ENCODE assay signal across 14 cellular contexts in genomic region chr7:75881436-75882095, GRCh38. TPM values are rescaled to one million over a fixed set of nuclear protein-coding genes. Genes with fewer than 3 reads are reported as not detected.
DNase-seq lines count a peak whose midpoint lies in the region; ATAC-seq and TF ChIP-seq lines count a peak whose summit lies in the region.
"Had no signal": no experiment of that assay in that cellular context is flagged by ENCODE, and none has a peak within 500 bp of the region (broad histone marks: within the 10 kb centered on the region; RNA-seq: fewer than 3 reads in every experiment).

No MANE protein-coding gene starts in this region.

- no peak for ATAC-seq in activated naive CD4-positive, alpha-beta T cell treated with anti-CD3 and anti-CD28 coated beads, Interleukin-2, amount 50 U/mL, for 72 hours
- no peak for ATAC-seq in foreskin keratinocyte
- ATAC-seq: activated CD8-positive, alpha-beta T cell treated with anti-CD3 and anti-CD28 coated beads, Interleukin-2, amount 10 ng/mL, durations not matched to agents 7 days and 5 days had no signal

- no peaks in the 10 kb centered on the region for H3K9me3 Mint-ChIP-seq in activated naive CD4-positive, alpha-beta T cell treated with anti-CD3 and anti-CD28 coated beads for 36 hours
- H3K9me3 Mint-ChIP-seq in activated naive CD4-positive, alpha-beta T cell treated with anti-CD3 and anti-CD28 coated beads, Interleukin-2, amount 50 U/mL, for 72 hours = no peaks in the 10 kb centered on the region
- no peaks in the 10 kb centered on the region for H3K9me3 Mint-ChIP-seq in progenitor cell of endocrine pancreas (ENCODE audit: low read depth)
- H3K9me3 Mint-ChIP-seq: central memory CD8-positive, alpha-beta T cell had no signal

- H3K27ac Mint-ChIP-seq in activated naive CD4-positive, alpha-beta T cell treated with anti-CD3 and anti-CD28 coated beads for 36 hours = peak overlapping the region; percentile 5
- peak overlapping the region in 1 of 2 donors; percentile 23 for H3K27ac Mint-ChIP-seq in activated naive CD4-positive, alpha-beta T cell treated with anti-CD3 and anti-CD28 coated beads, Interleukin-2, amount 50 U/mL, for 72 hours
- H3K27ac Mint-ChIP-seq in progenitor cell of endocrine pancreas = no peak overlapping the region
- H3K27ac Mint-ChIP-seq: activated CD8-positive, alpha-beta T cell treated with anti-CD3 and anti-CD28 coated beads, Interleukin-2, amount 10 ng/mL, durations not matched to agents 7 days and 5 days had no signal

- intact Hi-C loops in activated naive CD4-positive, alpha-beta T cell treated with anti-CD3 and anti-CD28 coated beads for 36 hours (cut with micrococcal nuclease) = no loop called here

- peaks cover 5% of the 10 kb centered on the region for H3K4me1 ChIP-seq in foreskin keratinocyte

- TF ChIP-seq CTCF in progenitor cell of endocrine pancreas (IDR thresholded peaks at IDR 0.05; ENCODE audit: unreplicated experiment) (no peak), foreskin keratinocyte (conservative IDR thresholded peaks at IDR 0.05) (no peak)

- CTCF ChIA-PET in activated naive CD4-positive, alpha-beta T cell treated with anti-CD3 and anti-CD28 coated beads for 36 hours (lab: Charles Lee) = interaction anchor here (1.2 to 1.6 kb wide), 2 partner anchors 10 to 11 kb away, joined by 3 to 6 read pairs; no protein-coding TSS in a partner anchor

- peaks cover 31% of the 10 kb centered on the region for H3K4me1 Mint-ChIP-seq in activated naive CD4-positive, alpha-beta T cell treated with anti-CD3 and anti-CD28 coated beads for 36 hours (ENCODE audit: low read depth)
- H3K4me1 Mint-ChIP-seq in progenitor cell of endocrine pancreas (ENCODE audit: low read depth) = peaks cover 17% of the 10 kb centered on the region

- H3K27ac ChIP-seq in foreskin keratinocyte = no peak overlapping the region
- H3K27ac ChIP-seq: SJCRH30 had no signal

- H3K27me3 Mint-ChIP-seq in activated naive CD4-positive, alpha-beta T cell treated with anti-CD3 and anti-CD28 coated beads for 36 hours (ENCODE audit: low read depth) = no peaks in the 10 kb centered on the region
- no peaks in the 10 kb centered on the region for H3K27me3 Mint-ChIP-seq in progenitor cell of endocrine pancreas
- H3K27me3 Mint-ChIP-seq: central memory CD8-positive, alpha-beta T cell had no signal

- no peaks in the 10 kb centered on the region for H3K27me3 ChIP-seq in foreskin keratinocyte
- H3K27me3 ChIP-seq: SJCRH30 had no signal

- peaks cover 17% of the 10 kb centered on the region for H3K36me3 Mint-ChIP-seq in activated naive CD4-positive, alpha-beta T cell treated with anti-CD3 and anti-CD28 coated beads for 36 hours (ENCODE audit: low read depth)
- peaks cover 16 to 18% of the 10 kb centered on the region in 2 donors for H3K36me3 Mint-ChIP-seq in activated naive CD4-positive, alpha-beta T cell treated with anti-CD3 and anti-CD28 coated beads, Interleukin-2, amount 50 U/mL, for 72 hours
- H3K36me3 Mint-ChIP-seq in progenitor cell of endocrine pancreas (ENCODE audit: insufficient read depth) = peaks cover 13% of the 10 kb centered on the region

- no peak for DNase-seq in activated naive CD4-positive, alpha-beta T cell treated with anti-CD3 and anti-CD28 coated beads for 36 hours
- DNase-seq in activated naive CD4-positive, alpha-beta T cell treated with anti-CD3 and anti-CD28 coated beads, Interleukin-2, amount 50 U/mL, for 72 hours (ENCODE audit: low spot score in 2 of 2) = no peak
- DNase-seq in amniotic epithelial cell (ENCODE audit: low read depth) (peak; percentile 37), iPS-NIHi7 (ENCODE audit: extremely low spot score) (peak; percentile 38), progenitor cell of endocrine pancreas (ENCODE audit: low spot score, unreplicated experiment) (no peak), inferior parietal cortex (ENCODE audit: extremely low spot score) (no peak), foreskin keratinocyte (no peak), GM19238 (ENCODE audit: insufficient read length, low spot score) (no peak)
- DNase-seq: activated CD8-positive, alpha-beta T cell treated with anti-CD3 and anti-CD28 coated beads, Interleukin-2, amount 10 ng/mL, durations not matched to agents 7 days and 5 days; activated gamma-delta T cell treated with Interleukin-2 at 50 U/mL for 16 hours; NCI-H1105; NCI-H2227 treated with DMSO at 0.1 percent for 48 hours; SJCRH30 had no signal

- no peak overlapping the region for H3K4me3 Mint-ChIP-seq in activated naive CD4-positive, alpha-beta T cell treated with anti-CD3 and anti-CD28 coated beads for 36 hours
- peak overlapping the region; percentile 29 for H3K4me3 Mint-ChIP-seq in progenitor cell of endocrine pancreas (ENCODE audit: low read depth)
- H3K4me3 Mint-ChIP-seq: activated CD8-positive, alpha-beta T cell treated with anti-CD3 and anti-CD28 coated beads, Interleukin-2, amount 10 ng/mL, durations not matched to agents 7 days and 5 days; central memory CD8-positive, alpha-beta T cell had no signal

RNA-seq across cellular contexts. Expression of gene RHBDD2, which starts 2.7 kb away (rescaled TPM):
- total RNA-seq in activated naive CD4-positive, alpha-beta T cell treated with anti-CD3 and anti-CD28 coated beads for 36 hours = 10 to 100 TPM; 21.5 to 24.0 TPM
- 10 to 100 TPM; 14.5 to 26.3 TPM for total RNA-seq in activated naive CD4-positive, alpha-beta T cell treated with anti-CD3 and anti-CD28 coated beads, Interleukin-2, amount 50 U/mL, for 72 hours
- 62.9 and 64.6 TPM in 2 replicates for total RNA-seq in progenitor cell of endocrine pancreas
- total RNA-seq in foreskin keratinocyte = 26.2 and 30.4 TPM in 2 replicates
- 37.6 and 47.1 TPM in 2 replicates for polyA plus RNA-seq in foreskin keratinocyte

RNA-seq across cellular contexts. Expression of gene POR, which starts 33.4 kb away (rescaled TPM):
- 10 to 100 TPM; 22.9 to 26.0 TPM for total RNA-seq in activated naive CD4-positive, alpha-beta T cell treated with anti-CD3 and anti-CD28 coated beads for 36 hours
- 10 to 100 TPM; 22.7 to 40.9 TPM for total RNA-seq in activated naive CD4-positive, alpha-beta T cell treated with anti-CD3 and anti-CD28 coated beads, Interleukin-2, amount 50 U/mL, for 72 hours
- 87.2 and 91.5 TPM in 2 replicates for total RNA-seq in progenitor cell of endocrine pancreas
- 44.7 and 45.4 TPM in 2 replicates for total RNA-seq in foreskin keratinocyte
- polyA plus RNA-seq in foreskin keratinocyte = 44.0 and 44.5 TPM in 2 replicates

Comparison
In these comparisons a context has a peak if more than half of its experiments do, and no peak if none do; other contexts are left out.
1. DNase-seq: peak in amniotic epithelial cell (single experiment) and iPS-NIHi7 (single experiment); none in activated naive CD4-positive, alpha-beta T cell treated with anti-CD3 and anti-CD28 coated beads for 36 hours (single experiment), activated naive CD4-positive, alpha-beta T cell treated with anti-CD3 and anti-CD28 coated beads, Interleukin-2, amount 50 U/mL, for 72 hours (0 of 2), progenitor cell of endocrine pancreas (single experiment), inferior parietal cortex (single experiment), foreskin keratinocyte (0 of 2) and GM19238 (single experiment).